In the genomic region with DNA sequence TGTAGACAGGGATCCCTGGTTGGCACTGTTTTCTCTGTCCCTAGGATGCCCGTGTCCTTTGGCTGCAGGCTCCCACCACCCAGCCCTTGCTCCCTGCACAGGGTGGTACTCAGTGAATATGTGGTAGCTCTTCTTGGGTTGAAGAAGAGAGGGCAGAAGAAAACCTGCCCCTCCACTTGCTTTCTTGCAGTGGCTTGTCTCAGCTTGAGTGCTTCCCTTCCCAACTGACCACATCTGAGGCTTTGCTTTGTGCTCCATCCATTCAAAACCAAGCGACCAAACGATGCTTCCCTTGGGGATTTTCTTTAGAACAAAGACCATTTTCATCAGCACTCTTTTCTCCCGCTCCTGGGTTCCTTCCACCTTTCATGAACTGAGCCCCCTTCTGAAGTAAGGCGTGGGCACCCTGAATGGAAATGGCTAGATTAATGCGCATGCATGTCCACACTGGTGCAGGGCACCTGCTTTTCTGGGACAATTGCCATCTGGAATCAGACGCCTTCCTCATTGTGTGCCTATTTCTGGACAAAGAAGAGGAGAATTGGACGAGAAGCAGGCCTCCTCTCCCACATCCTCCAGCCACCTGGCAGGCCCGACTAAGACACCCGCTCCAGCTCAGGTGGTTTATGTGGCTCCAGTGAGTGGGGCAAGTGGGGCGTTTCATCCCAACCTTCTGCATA, we compare ENCODE assay signal across 11 cellular contexts. TPM values are rescaled to one million over a fixed set of nuclear protein-coding genes. Genes with fewer than 3 reads are reported as not detected.
DNase-seq lines count a peak whose midpoint lies in the region; ATAC-seq and TF ChIP-seq lines count a peak whose summit lies in the region.
"Had no signal": no experiment of that assay in that cellular context is flagged by ENCODE, and none has a peak within 500 bp of the region (broad histone marks: within the 10 kb centered on the region; RNA-seq: fewer than 3 reads in every experiment).

No MANE protein-coding gene starts in this region.

- intact Hi-C loops in CD8-positive, alpha-beta T cell (cut with DNase I, micrococcal nuclease) = no loop called here
- intact Hi-C loops in right lobe of liver (cut with DNase I) = no loop called here

- peak overlapping the region; percentile 45 for H3K27ac ChIP-seq in CD8-positive, alpha-beta T cell (ENCODE audit: low read depth, low read length)
- H3K27ac ChIP-seq in right lobe of liver = no peak overlapping the region

- H3K4me3 ChIP-seq in CD8-positive, alpha-beta T cell (ENCODE audit: low read depth, low read length) = peak overlapping the region; percentile 29
- no peak overlapping the region for H3K4me3 ChIP-seq in right lobe of liver
- H3K4me3 ChIP-seq: smooth muscle cell had no signal

- H3K9me3 ChIP-seq in CD8-positive, alpha-beta T cell (ENCODE audit: low read length) = no peaks in the 10 kb centered on the region
- no peaks in the 10 kb centered on the region for H3K9me3 ChIP-seq in right lobe of liver

- WGBS in right lobe of liver (ENCODE audit: insufficient coverage, low coverage, low lambda C conversion rate, missing lambda C conversion rate) = 67% methylated on average over 11 of the region's 11 CpGs

- H3K9me3 Mint-ChIP-seq in CD8-positive, alpha-beta T cell = no peaks in the 10 kb centered on the region
- no peaks in the 10 kb centered on the region for H3K9me3 Mint-ChIP-seq in activated naive CD8-positive, alpha-beta T cell treated with anti-CD3 and anti-CD28 coated beads for 36 hours

- H3K4me3 Mint-ChIP-seq in CD8-positive, alpha-beta T cell = no peak overlapping the region
- H3K4me3 Mint-ChIP-seq in activated naive CD8-positive, alpha-beta T cell treated with anti-CD3 and anti-CD28 coated beads for 36 hours = peak overlapping the region; percentile 14

- no peaks in the 10 kb centered on the region for H3K27me3 ChIP-seq in CD8-positive, alpha-beta T cell (ENCODE audit: insufficient read depth, low read length)
- H3K27me3 ChIP-seq in right lobe of liver = no peaks in the 10 kb centered on the region

- H3K36me3 ChIP-seq in CD8-positive, alpha-beta T cell (ENCODE audit: insufficient read depth, low read length) = no peaks in the 10 kb centered on the region
- H3K36me3 ChIP-seq in right lobe of liver = no peaks in the 10 kb centered on the region

- no peak for TF ChIP-seq CTCF in CD8-positive, alpha-beta T cell (IDR thresholded peaks at IDR 0.05)
- no peak for TF ChIP-seq CTCF in right lobe of liver (IDR thresholded peaks at IDR 0.05)

- ATAC-seq in CD8-positive, alpha-beta T cell = no peak
- no peak for ATAC-seq in GM21619 (IDR thresholded peaks at IDR 0.05; ENCODE audit: unreplicated experiment)
- ATAC-seq in right lobe of liver = no peak
- no peak for ATAC-seq in HG03108 (IDR thresholded peaks at IDR 0.05; ENCODE audit: unreplicated experiment)

- H3K27me3 Mint-ChIP-seq in CD8-positive, alpha-beta T cell (ENCODE audit: low read depth) = no peaks in the 10 kb centered on the region
- no peaks in the 10 kb centered on the region for H3K27me3 Mint-ChIP-seq in activated naive CD8-positive, alpha-beta T cell treated with anti-CD3 and anti-CD28 coated beads for 36 hours

- peaks cover 61% of the 10 kb centered on the region for H3K4me1 ChIP-seq in CD8-positive, alpha-beta T cell (ENCODE audit: insufficient read depth, low read length)
- H3K4me1 ChIP-seq in right lobe of liver = no peaks in the 10 kb centered on the region

- no peak for DNase-seq in CD8-positive, alpha-beta T cell
- DNase-seq in NCI-H1436 (lab: John Stamatoyannopoulos, UW) = peak; percentile 23
- DNase-seq in activated naive CD8-positive, alpha-beta T cell treated with anti-CD3 and anti-CD28 coated beads for 36 hours = no peak
- peak; percentile 26 for DNase-seq in medulla oblongata (ENCODE audit: extremely low spot score)
- DNase-seq in NCI-H187 treated with DMSO at 0.1 percent for 48 hours (lab: John Stamatoyannopoulos, UW) = no peak
- no peak for DNase-seq in right lobe of liver
- DNase-seq: activated T-cell treated with anti-CD3 and anti-CD28 coated beads for 4 hours, erythroblast had no signal

- POLR2A ChIA-PET in CD8-positive, alpha-beta T cell (lab: Charles Lee) = interaction anchor here (1.1 to 1.5 kb wide), 3 partner anchors 9 to 17 kb away, joined by 3 to 5 read pairs (median 4); no protein-coding TSS in a partner anchor

- peaks cover 79% of the 10 kb centered on the region for H3K4me1 Mint-ChIP-seq in CD8-positive, alpha-beta T cell (ENCODE audit: low read depth)
- peaks cover 50% of the 10 kb centered on the region for H3K4me1 Mint-ChIP-seq in activated naive CD8-positive, alpha-beta T cell treated with anti-CD3 and anti-CD28 coated beads for 36 hours

- H3K36me3 Mint-ChIP-seq in CD8-positive, alpha-beta T cell = no peaks in the 10 kb centered on the region
- peaks cover 8% of the 10 kb centered on the region for H3K36me3 Mint-ChIP-seq in activated naive CD8-positive, alpha-beta T cell treated with anti-CD3 and anti-CD28 coated beads for 36 hours

- TF ChIP-seq POLR2A in right lobe of liver (IDR thresholded peaks at IDR 0.05) = no peak

- CTCF ChIA-PET in CD8-positive, alpha-beta T cell (lab: Charles Lee) = interaction anchor here (1.0 to 1.5 kb wide), 6 partner anchors 11 to 148 kb away, joined by 3 to 6 read pairs (median 3); no protein-coding TSS in a partner anchor

- H3K27ac Mint-ChIP-seq in CD8-positive, alpha-beta T cell = peak overlapping the region; percentile 85
- H3K27ac Mint-ChIP-seq in activated naive CD8-positive, alpha-beta T cell treated with anti-CD3 and anti-CD28 coated beads for 36 hours = peak overlapping the region; percentile 82

RNA-seq across cellular contexts. Expression of a gene that starts 59.1 kb away (rescaled TPM):
- 100 to 1,000 TPM; 484 to 496 TPM for total RNA-seq in CD8-positive, alpha-beta T cell
- total RNA-seq in activated naive CD8-positive, alpha-beta T cell treated with anti-CD3 and anti-CD28 coated beads for 36 hours = 10 to 100 TPM; 65.1 to 65.5 TPM
- total RNA-seq in right lobe of liver = 1 to 10 TPM; 1.4 to 9.4 (median 2.5) TPM

Comparison
In these comparisons a context has a peak if more than half of its experiments do, and no peak if none do; other contexts are left out.
1. DNase-seq: peak in NCI-H1436 (single experiment) and medulla oblongata (single experiment); none in CD8-positive, alpha-beta T cell (0 of 7), activated naive CD8-positive, alpha-beta T cell treated with anti-CD3 and anti-CD28 coated beads for 36 hours (single experiment), NCI-H187 treated with DMSO at 0.1 percent for 48 hours (single experiment) and right lobe of liver (0 of 3).
2. RNA of a gene that starts 59.1 kb away (total RNA-seq): 484 to 496 TPM in CD8-positive, alpha-beta T cell; 65.1 to 65.5 TPM in activated naive CD8-positive, alpha-beta T cell treated with anti-CD3 and anti-CD28 coated beads for 36 hours and 1.4 to 9.4 TPM in right lobe of liver; every median in the first group is over 4 times any median in the second.